Comparison of ENCODE assay signal across 21 cellular contexts in genomic region chr6:38678178-38678760, GRCh38. TPM values are rescaled to one million over a fixed set of nuclear protein-coding genes. Genes with fewer than 3 reads are reported as not detected.
DNase-seq lines count a peak whose midpoint lies in the region; ATAC-seq and TF ChIP-seq lines count a peak whose summit lies in the region.
"Had no signal": no experiment of that assay in that cellular context is flagged by ENCODE, and none has a peak within 500 bp of the region (broad histone marks: within the 10 kb centered on the region; RNA-seq: fewer than 3 reads in every experiment).

No MANE protein-coding gene starts in this region.

- H3K27ac Mint-ChIP-seq in T-helper 17 cell (peak overlapping the region; percentile 19), naive B cell (peak overlapping the region; percentile 63 to 98 (median 96)), endodermal cell (no peak overlapping the region)

- CTCF ChIA-PET in GM10248 (lab: Yijun Ruan, JAX): interaction anchor here (1.4 to 1.6 kb wide), 2 partner anchors 108 to 154 kb away, joined by 3 read pairs; no protein-coding TSS in a partner anchor

- H3K9me3 Mint-ChIP-seq in naive B cell (peaks cover 0 to 17% (median 6%) of the 10 kb centered on the region in 7 donors), endodermal cell (peaks cover 2% of the 10 kb centered on the region)
- H3K9me3 Mint-ChIP-seq: CD8-positive, alpha-beta memory T cell had no signal

- no peaks in the 10 kb centered on the region for H3K9me3 ChIP-seq in T-helper 17 cell (ENCODE audit: control insufficient read depth, low read length, poor library complexity, severe bottlenecking)
- peaks cover 10% of the 10 kb centered on the region for H3K9me3 ChIP-seq in endodermal cell (ENCODE audit: control insufficient read depth, low read length)
- H3K9me3 ChIP-seq: breast epithelium had no signal

- H3K4me1 Mint-ChIP-seq in T-helper 17 cell: peaks cover 14% of the 10 kb centered on the region
- peaks cover 47 to 59% (median 58%) of the 10 kb centered on the region in 3 donors for H3K4me1 Mint-ChIP-seq in naive B cell
- peaks cover 2% of the 10 kb centered on the region for H3K4me1 Mint-ChIP-seq in endodermal cell

- H3K4me3 ChIP-seq in endodermal cell (ENCODE audit: low read length): no peak overlapping the region
- H3K4me3 ChIP-seq: breast epithelium, coronary artery had no signal

- no peaks in the 10 kb centered on the region for H3K4me1 ChIP-seq in endodermal cell (ENCODE audit: control insufficient read depth, insufficient read depth, low read length)
- H3K4me1 ChIP-seq: breast epithelium had no signal

- H3K36me3 Mint-ChIP-seq in T-helper 17 cell (ENCODE audit: low read depth) (peaks cover 4% of the 10 kb centered on the region), naive B cell (peaks cover 32 to 37% of the 10 kb centered on the region in 2 donors), endodermal cell (ENCODE audit: low read depth) (peaks cover 71% of the 10 kb centered on the region)

- no peak for ATAC-seq in T-helper 17 cell
- peak; percentile 43 to 57 for ATAC-seq in naive B cell (ENCODE audit: low read depth in 2 of 2)

- H3K27me3 ChIP-seq in endodermal cell (ENCODE audit: control insufficient read depth, insufficient read depth, low read length, poor library complexity, severe bottlenecking): no peaks in the 10 kb centered on the region
- H3K27me3 ChIP-seq: breast epithelium had no signal

- no peak overlapping the region for H3K9ac ChIP-seq in endodermal cell (ENCODE audit: extremely low read depth, low read length, poor library complexity, severe bottlenecking)

- H3K4me3 Mint-ChIP-seq in T-helper 17 cell (no peak overlapping the region), naive B cell (peak overlapping the region; percentile 33 to 89 (median 78)), endodermal cell (no peak overlapping the region)
- H3K4me3 Mint-ChIP-seq: CD8-positive, alpha-beta memory T cell had no signal

- no peak overlapping the region for H3K27ac ChIP-seq in endodermal cell (ENCODE audit: low read depth, low read length)
- H3K27ac ChIP-seq: breast epithelium, coronary artery had no signal

- WGBS in endodermal cell (ENCODE audit: insufficient coverage in 1 of 2, insufficient read length in 1 of 2), 2 experiments: 89 to 96% methylated on average over 4 to 7 of the region's 7 CpGs

- POLR2A ChIA-PET in GM10248 (lab: Yijun Ruan, JAX): no interaction called here

- H3K36me3 ChIP-seq in endodermal cell (ENCODE audit: control insufficient read depth, insufficient read depth, low read length): peaks cover 86% of the 10 kb centered on the region

- TF ChIP-seq CTCF in GM10248 (IDR thresholded peaks at IDR 0.05; ENCODE audit: control extremely low read depth, extremely low read depth, low read depth, missing control alignments) (no peak), endodermal cell (conservative IDR thresholded peaks at IDR 0.05) (no peak)

- H3K27me3 Mint-ChIP-seq in T-helper 17 cell (no peaks in the 10 kb centered on the region), naive B cell (no peaks in the 10 kb centered on the region), endodermal cell (ENCODE audit: insufficient read depth) (no peaks in the 10 kb centered on the region)
- H3K27me3 Mint-ChIP-seq: CD8-positive, alpha-beta memory T cell had no signal

- DNase-seq in Ammon's horn (ENCODE audit: low spot score) (peak; percentile 23), GM10248 (ENCODE audit: extremely low spot score) (peak; percentile 40), T-helper 17 cell (no peak), naive B cell (no peak), C1 segment of cervical spinal cord (lab: John Stamatoyannopoulos, UW) (no peak), endodermal cell (no peak), NCI-H146 (lab: John Stamatoyannopoulos, UW) (no peak)
- DNase-seq: activated CD4-positive, alpha-beta T cell treated with anti-CD3 and anti-CD28 coated beads for 1 hour; activated effector memory CD4-positive, alpha-beta T cell treated with anti-CD3 and anti-CD28 coated beads, Interleukin-2, amount 50 U/mL, for 16 hours; CD8-positive, alpha-beta memory T cell; GDM1; Kasumi-1; kidney glomerular epithelial cell; NCI-H187 treated with DMSO at 0.1 percent for 48 hours; NCI-H345; Right ventricle myocardium superior had no signal

RNA-seq across cellular contexts. Expression of gene GLO1, which starts 24.7 kb away (rescaled TPM):
- total RNA-seq in T-helper 17 cell (10 to 100 TPM; 22.4 to 27.7 TPM), endodermal cell (100 to 1,000 TPM; 144 to 177 TPM)
- polyA plus RNA-seq in naive B cell (ENCODE audit: low read depth in 6 of 6): 100 to 1,000 TPM; 177 to 363 (median 237) TPM
- polyA plus RNA-seq in endodermal cell (2013, experiment 1 of 2): 197 TPM
- polyA plus RNA-seq in endodermal cell (2013, experiment 2 of 2): 193 TPM

RNA-seq across cellular contexts. Expression of gene DNAH8, which starts 36.8 kb away (rescaled TPM):
- total RNA-seq in T-helper 17 cell (under 1 TPM; 0.05 TPM), endodermal cell (not detected)
- not detected for polyA plus RNA-seq in naive B cell (ENCODE audit: low read depth in 6 of 6)
- 0.04 TPM for polyA plus RNA-seq in endodermal cell (2013, experiment 1 of 2)
- polyA plus RNA-seq in endodermal cell (2013, experiment 2 of 2): not detected
- total RNA-seq: omental fat pad, subcutaneous adipose tissue had no signal
- polyA plus RNA-seq: AG04450; CD8-positive, alpha-beta memory T cell had no signal

RNA-seq across cellular contexts. Expression of gene BTBD9, which starts 38.5 kb away (rescaled TPM):
- 10 to 100 TPM; 61.3 to 63.5 TPM for total RNA-seq in T-helper 17 cell
- 10 to 100 TPM in 5 of 6 donors, 1 to 10 TPM in 1; 3.5 to 29.1 (median 20.2) TPM for polyA plus RNA-seq in naive B cell (ENCODE audit: low read depth in 6 of 6)
- 10 to 100 TPM in 1 of 2 donors, 1 to 10 TPM in 1; 7.6 to 12.3 TPM for total RNA-seq in endodermal cell
- 5.7 TPM for polyA plus RNA-seq in endodermal cell (2013, experiment 1 of 2)
- polyA plus RNA-seq in endodermal cell (2013, experiment 2 of 2): 4.3 TPM

Comparison
In these comparisons a context has a peak if more than half of its experiments do, and no peak if none do; other contexts are left out.
1. DNase-seq: peak in Ammon's horn (single experiment) and GM10248 (single experiment); none in T-helper 17 cell (0 of 3), naive B cell (single experiment), C1 segment of cervical spinal cord (0 of 14), endodermal cell (single experiment) and NCI-H146 (single experiment).
2. H3K4me3 Mint-ChIP-seq: peak in naive B cell (8 of 8); none in T-helper 17 cell (single experiment) and endodermal cell (single experiment).
3. RNA of gene GLO1, which starts 24.7 kb away (total RNA-seq): 144 to 177 TPM in endodermal cell; 22.4 to 27.7 TPM in T-helper 17 cell; every median in the first group is over 4 times any median in the second.
4. RNA of gene BTBD9, which starts 38.5 kb away (total RNA-seq): 61.3 to 63.5 TPM in T-helper 17 cell; 7.6 to 12.3 TPM in endodermal cell; every median in the first group is over 4 times any median in the second.